18 cellular contexts compared by ENCODE assay signal in the genomic region with DNA sequence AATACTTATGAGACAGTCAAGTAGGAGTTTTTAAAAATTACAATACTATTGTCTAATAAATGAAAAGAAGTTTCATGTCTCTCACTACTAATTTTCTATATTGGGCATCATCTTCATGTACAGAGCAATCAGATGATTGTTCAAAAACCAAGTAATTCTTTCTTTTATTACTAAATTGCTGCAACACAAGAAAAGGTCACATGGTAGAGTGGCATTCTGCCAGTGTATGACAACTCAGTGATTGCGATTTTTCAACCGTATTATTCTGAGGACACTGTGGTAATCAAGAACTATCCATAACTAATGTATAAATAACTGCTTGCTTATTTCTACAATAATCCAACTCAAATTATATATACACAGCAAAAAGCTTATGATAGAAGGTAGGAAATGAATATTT.
DNase-seq lines count a peak whose midpoint lies in the region; ATAC-seq, FAIRE-seq and TF ChIP-seq lines count a peak whose summit lies in the region.
"Had no signal": no experiment of that assay in that cellular context is flagged by ENCODE, and none has a peak within 500 bp of the region (broad histone marks: within the 10 kb centered on the region; RNA-seq: fewer than 3 reads in every experiment).

No MANE protein-coding gene starts in this region.

- CTCF ChIA-PET in activated B cell treated with CpG ODN at 0.5 μM for 24 hours (lab: Charles Lee) = no interaction called here

- no peak overlapping the region for H3K4me2 ChIP-seq in GM23248 (ENCODE audit: unreplicated experiment)

- H3K27me3 Mint-ChIP-seq in activated B cell treated with CpG ODN at 0.5 μM for 24 hours (no peaks in the 10 kb centered on the region), chondrocyte (ENCODE audit: low read depth) (no peaks in the 10 kb centered on the region)
- H3K27me3 Mint-ChIP-seq: progenitor cell of endocrine pancreas had no signal

- H3F3A ChIP-seq in GM23248 (ENCODE audit: insufficient read depth) = no peaks in the 10 kb centered on the region

- H3K9me3 Mint-ChIP-seq in activated B cell treated with CpG ODN at 0.5 μM for 24 hours (no peaks in the 10 kb centered on the region), chondrocyte (ENCODE audit: low read depth) (no peaks in the 10 kb centered on the region)
- H3K9me3 Mint-ChIP-seq: nephron had no signal

- POLR2A ChIA-PET in activated B cell treated with CpG ODN at 0.5 μM for 24 hours (lab: Charles Lee) = interaction anchor here (1.3 to 8.1 kb wide), 5 partner anchors 9 to 332 kb away, joined by 5 to 124 read pairs (median 7); partner anchors contain the start of gene PAX5

- in situ Hi-C loops in GM23248 (cut with MboI) = loop anchor here (10.0 kb wide), 1 partner anchor 61 kb away; no protein-coding TSS in a partner anchor

- H3K4me3 ChIP-seq in GM23248 (no peak overlapping the region), BE2C (ENCODE audit: low read depth, low read length) (no peak overlapping the region)
- H3K4me3 ChIP-seq: thoracic aorta had no signal

- no peaks in the 10 kb centered on the region for H3K79me2 ChIP-seq in GM23248 (ENCODE audit: insufficient read depth)

- H3K9me3 ChIP-seq in GM23248 (ENCODE audit: low read depth) (no peaks in the 10 kb centered on the region), BE2C (no peaks in the 10 kb centered on the region)
- H3K9me3 ChIP-seq: thoracic aorta had no signal

- WGBS in GM23248 (ENCODE audit: low coverage in 1 of 2, low lambda C conversion rate in 2 of 2, missing lambda C conversion rate in 2 of 2), 2 experiments = 82 to 84% methylated on average over 2 of the region's 2 CpGs

- peak; percentile 4 for DNase-seq in COR-L47 (lab: John Stamatoyannopoulos, UW)
- peak; percentile 20 for DNase-seq in GM23248
- DNase-seq in activated B cell treated with CpG ODN at 0.5 μM for 24 hours = no peak
- no peak for DNase-seq in HuH-7.5 (ENCODE audit: low spot score)
- no peak for DNase-seq in chondrocyte (ENCODE audit: low spot score)
- DNase-seq in NCI-H1436 treated with DMSO at 0.1 percent for 48 hours (lab: John Stamatoyannopoulos, UW) = no peak
- no peak for DNase-seq in BE2C
- DNase-seq: activated effector memory CD4-positive, alpha-beta T cell treated with Interleukin-2 at 50 U/mL for 16 hours; caudate nucleus; effector memory CD4-positive, alpha-beta T cell; kidney glomerular epithelial cell; stimulated activated CD8-positive, alpha-beta memory T cell treated with anti-CD3 and anti-CD28 coated beads, Interleukin-4, amount 100 ng/mL, for 48 hours had no signal

- H3K27ac Mint-ChIP-seq in activated B cell treated with CpG ODN at 0.5 μM for 24 hours (peak overlapping the region; percentile 99), chondrocyte (ENCODE audit: unreplicated experiment) (no peak overlapping the region)
- H3K27ac Mint-ChIP-seq: nephron, progenitor cell of endocrine pancreas had no signal

- FAIRE-seq in islet of Langerhans (lab: Jason Lieb, UNC) = peak; percentile 82

- H3K36me3 Mint-ChIP-seq in activated B cell treated with CpG ODN at 0.5 μM for 24 hours (ENCODE audit: low read depth) = peaks cover 15% of the 10 kb centered on the region
- H3K36me3 Mint-ChIP-seq in chondrocyte (ENCODE audit: low read depth) = no peaks in the 10 kb centered on the region

- H4K20me1 ChIP-seq in GM23248 (ENCODE audit: insufficient read depth) = no peaks in the 10 kb centered on the region

- no peak overlapping the region for H2AFZ ChIP-seq in GM23248

- no peak overlapping the region for H3K4me3 Mint-ChIP-seq in activated B cell treated with CpG ODN at 0.5 μM for 24 hours
- no peak overlapping the region for H3K4me3 Mint-ChIP-seq in chondrocyte (ENCODE audit: unreplicated experiment)
- H3K4me3 Mint-ChIP-seq: nephron had no signal

- H3K36me3 ChIP-seq in GM23248 (ENCODE audit: low read depth) (no peaks in the 10 kb centered on the region), BE2C (no peaks in the 10 kb centered on the region)
- H3K36me3 ChIP-seq: thoracic aorta had no signal

- ATAC-seq in activated B cell treated with CpG ODN at 0.5 μM for 24 hours (ENCODE audit: low read depth) = no peak
- ATAC-seq: Panc1, SK-N-SH treated with all-trans-retinoic acid at 6 μM for 48 hours had no signal

- TF ChIP-seq CTCF in activated B cell treated with CpG ODN at 0.5 μM for 24 hours (IDR thresholded peaks at IDR 0.05) (no peak), chondrocyte (IDR thresholded peaks at IDR 0.05) (no peak), BE2C (IDR thresholded peaks at IDR 0.05; ENCODE audit: low read depth, low read length) (no peak)

- no peak overlapping the region for H3K27ac ChIP-seq in GM23248
- H3K27ac ChIP-seq: thoracic aorta had no signal

- no peaks in the 10 kb centered on the region for H3K9me2 ChIP-seq in GM23248 (ENCODE audit: insufficient read depth)

- no peaks in the 10 kb centered on the region for H3K4me1 ChIP-seq in GM23248 (ENCODE audit: insufficient read depth)
- peaks cover 23% of the 10 kb centered on the region for H3K4me1 ChIP-seq in BE2C

- intact Hi-C loops in activated B cell treated with CpG ODN at 0.5 μM for 24 hours (cut with micrococcal nuclease) = no loop called here

- H3K4me1 Mint-ChIP-seq in activated B cell treated with CpG ODN at 0.5 μM for 24 hours (peaks cover 71% of the 10 kb centered on the region), chondrocyte (ENCODE audit: low read depth) (peaks cover 18% of the 10 kb centered on the region)

- no peak overlapping the region for H3K9ac ChIP-seq in GM23248

- no peaks in the 10 kb centered on the region for H3K27me3 ChIP-seq in GM23248 (replicated peaks; ENCODE audit: insufficient read depth)
- H3K27me3 ChIP-seq in BE2C = no peaks in the 10 kb centered on the region

Comparison
In these comparisons a context has a peak if more than half of its experiments do, and no peak if none do; other contexts are left out.
1. DNase-seq: peak in COR-L47 (single experiment) and GM23248 (single experiment); none in activated B cell treated with CpG ODN at 0.5 μM for 24 hours (single experiment), HuH-7.5 (single experiment), chondrocyte (single experiment), NCI-H1436 treated with DMSO at 0.1 percent for 48 hours (single experiment) and BE2C (single experiment).